ENCODE assay signal across 6 cellular contexts in the genomic region with DNA sequence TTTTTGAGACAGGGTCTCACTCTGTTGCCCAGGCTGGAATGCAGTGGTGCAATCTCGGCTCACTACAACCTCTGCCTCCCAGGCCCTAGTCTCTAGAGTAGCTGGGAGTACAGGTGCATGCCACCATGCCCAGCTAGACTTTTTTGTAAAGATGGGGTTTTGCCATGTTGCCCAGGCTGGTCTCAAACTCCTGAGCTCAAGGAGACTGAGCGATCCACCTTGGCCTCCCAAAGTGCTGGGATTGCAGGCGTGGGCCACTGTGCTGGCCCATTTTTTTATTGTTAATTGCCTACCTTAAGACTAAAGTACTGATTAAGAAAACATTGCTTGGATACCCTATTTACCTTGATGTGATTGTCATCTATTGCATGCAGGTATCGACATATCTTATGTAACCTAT.
DNase-seq lines count a peak whose midpoint lies in the region; ATAC-seq and TF ChIP-seq lines count a peak whose summit lies in the region.
"Not testable (repeated sequence)": the region's sequence is repeated elsewhere in the genome, so short reads cannot be mapped to it uniquely, and the experiment has no call there.

No MANE protein-coding gene starts in this region.

- H3K27me3 Mint-ChIP-seq in osteocyte (ENCODE audit: unreplicated experiment): peaks cover 17% of the 10 kb centered on the region
- not testable (repeated sequence) for H3K27me3 Mint-ChIP-seq in type B pancreatic cell

- H3K4me1 Mint-ChIP-seq in osteocyte (ENCODE audit: unreplicated experiment): not testable (repeated sequence)
- H3K4me1 Mint-ChIP-seq in type B pancreatic cell (ENCODE audit: unreplicated experiment): peaks cover 20% of the 10 kb centered on the region

- ATAC-seq in left lobe of liver: not testable (repeated sequence)

- not testable (repeated sequence) for H3K36me3 Mint-ChIP-seq in osteocyte (ENCODE audit: unreplicated experiment); type B pancreatic cell

- H3K9me3 Mint-ChIP-seq in osteocyte (ENCODE audit: unreplicated experiment): not testable (repeated sequence)
- H3K9me3 Mint-ChIP-seq in type B pancreatic cell: peaks cover 11% of the 10 kb centered on the region

- DNase-seq in SK-N-DZ (ENCODE audit: low spot score): peak; percentile 92
- peak; percentile 16 for DNase-seq in coronary artery (ENCODE audit: low spot score)
- DNase-seq in islet precursor cell: peak; percentile 11
- peak; percentile 10 for DNase-seq in left lobe of liver (ENCODE audit: low spot score)
- peak; percentile 15 for DNase-seq in osteocyte (ENCODE audit: extremely low spot score, unreplicated experiment)
- peak; percentile 24 for DNase-seq in type B pancreatic cell (ENCODE audit: extremely low spot score, unreplicated experiment)

- not testable (repeated sequence) for TF ChIP-seq CTCF in coronary artery (IDR thresholded peaks at IDR 0.05); osteocyte (IDR thresholded peaks at IDR 0.05); type B pancreatic cell (conservative IDR thresholded peaks at IDR 0.05)

- not testable (repeated sequence) for H3K27ac ChIP-seq in coronary artery

- not testable (repeated sequence) for H3K27ac Mint-ChIP-seq in osteocyte (ENCODE audit: unreplicated experiment); type B pancreatic cell

- H3K4me3 ChIP-seq in coronary artery: not testable (repeated sequence)

- not testable (repeated sequence) for H3K4me3 Mint-ChIP-seq in osteocyte (ENCODE audit: unreplicated experiment); type B pancreatic cell

Comparison
In these comparisons a context has a peak if more than half of its experiments do, and no peak if none do; other contexts are left out.
1. DNase-seq: peak in every context shown above with its lines; median percentile 92 in SK-N-DZ; 24 in type B pancreatic cell; 16 in coronary artery; 15 in osteocyte; 11 in islet precursor cell; 10 in left lobe of liver.